In genomic region chr2:8054070-8054469, GRCh38 we compare ENCODE assay signal across 6 cellular contexts.
"Had no signal": no experiment of that assay in that cellular context is flagged by ENCODE, and none has a peak within 500 bp of the region (broad histone marks: within the 10 kb centered on the region; RNA-seq: fewer than 3 reads in every experiment).

No MANE protein-coding gene starts in this region.

- ATAC-seq: GM12878 had no signal

- FAIRE-seq: G401.6, GM12878, GM12891, GM12892, GM19239 had no signal

- H3K4me3 ChIP-seq: GM12878 had no signal

- DNase-seq: GDM1 had no signal
